18 cellular contexts compared by ENCODE assay signal in genomic region chr1:181812211-181812610, GRCh38.
DNase-seq lines count a peak whose midpoint lies in the region; TF ChIP-seq lines count a peak whose summit lies in the region.
"Had no signal": no experiment of that assay in that cellular context is flagged by ENCODE, and none has a peak within 500 bp of the region (broad histone marks: within the 10 kb centered on the region; RNA-seq: fewer than 3 reads in every experiment).

No MANE protein-coding gene starts in this region.

- DNase-seq in NCI-H82 (lab: John Stamatoyannopoulos, UW) (peak; percentile 67), NCI-H82 treated with DMSO at 0.1 percent for 48 hours (lab: John Stamatoyannopoulos, UW; ENCODE audit: unreplicated experiment) (no peak), NCI-H524 treated with DMSO at 0.1 percent for 48 hours (lab: John Stamatoyannopoulos, UW) (peak; percentile 8), esophagus muscularis mucosa (ENCODE audit: extremely low spot score) (peak; percentile 75), iPS-NIHi7 (ENCODE audit: extremely low spot score) (no peak)
- DNase-seq in central memory CD4-positive, alpha-beta T cell, result no peak
- no peak for DNase-seq in activated naive CD4-positive, alpha-beta T cell treated with anti-CD3 and anti-CD28 coated beads, Interleukin-2, amount 50 U/mL, for 16 hours
- DNase-seq: DMS53, IMR-90, NCI-H1105, NCI-H1694, NCI-H2081, NCI-H2171, NCI-H446, NCI-H774, SW 1271 had no signal

- no peak for TF ChIP-seq EP300 in esophagus muscularis mucosa (IDR thresholded peaks at IDR 0.05)

- no peaks in the 10 kb centered on the region for H3K27me3 ChIP-seq in esophagus muscularis mucosa

- H3K36me3 ChIP-seq in esophagus muscularis mucosa, result no peaks in the 10 kb centered on the region

- H3K4me3 ChIP-seq in esophagus muscularis mucosa, result no peak overlapping the region
- H3K4me3 ChIP-seq: A549 had no signal

- 70% methylated on average over 8 of the region's 8 CpGs for WGBS in esophagus muscularis mucosa

- intact Hi-C loops in esophagus muscularis mucosa (cut with DNase I), result no loop called here

- H3K27ac ChIP-seq in esophagus muscularis mucosa (replicated peaks in 1 of 4), result no peak overlapping the region
- H3K27ac ChIP-seq: A549, KMS-11 had no signal

- no peaks in the 10 kb centered on the region for H3K4me1 ChIP-seq in esophagus muscularis mucosa
- H3K4me1 ChIP-seq: A549 had no signal

- TF ChIP-seq POLR2A in esophagus muscularis mucosa (IDR thresholded peaks at IDR 0.05; ENCODE audit: low read depth), result no peak

- TF ChIP-seq CTCF in esophagus muscularis mucosa (IDR thresholded peaks at IDR 0.05), result no peak

- no peaks in the 10 kb centered on the region for H3K9me3 ChIP-seq in esophagus muscularis mucosa
- H3K9me3 ChIP-seq: A549 had no signal

Comparison
In these comparisons a context has a peak if more than half of its experiments do, and no peak if none do; other contexts are left out.
1. DNase-seq: peak in NCI-H82 (single experiment), NCI-H524 treated with DMSO at 0.1 percent for 48 hours (single experiment) and esophagus muscularis mucosa (single experiment); none in NCI-H82 treated with DMSO at 0.1 percent for 48 hours (single experiment), central memory CD4-positive, alpha-beta T cell (single experiment), iPS-NIHi7 (single experiment) and activated naive CD4-positive, alpha-beta T cell treated with anti-CD3 and anti-CD28 coated beads, Interleukin-2, amount 50 U/mL, for 16 hours (single experiment).